8 cellular contexts compared by ENCODE assay signal in genomic region chr1:109113787-109114568, GRCh38. TPM values are rescaled to one million over a fixed set of nuclear protein-coding genes. Genes with fewer than 3 reads are reported as not detected.
A peak's percentile ranks its signal among the peaks of the same experiment; 100 is the strongest.
DNase-seq lines count a peak whose midpoint lies in the region; ATAC-seq, FAIRE-seq and TF ChIP-seq lines count a peak whose summit lies in the region.

A gene with protein sequence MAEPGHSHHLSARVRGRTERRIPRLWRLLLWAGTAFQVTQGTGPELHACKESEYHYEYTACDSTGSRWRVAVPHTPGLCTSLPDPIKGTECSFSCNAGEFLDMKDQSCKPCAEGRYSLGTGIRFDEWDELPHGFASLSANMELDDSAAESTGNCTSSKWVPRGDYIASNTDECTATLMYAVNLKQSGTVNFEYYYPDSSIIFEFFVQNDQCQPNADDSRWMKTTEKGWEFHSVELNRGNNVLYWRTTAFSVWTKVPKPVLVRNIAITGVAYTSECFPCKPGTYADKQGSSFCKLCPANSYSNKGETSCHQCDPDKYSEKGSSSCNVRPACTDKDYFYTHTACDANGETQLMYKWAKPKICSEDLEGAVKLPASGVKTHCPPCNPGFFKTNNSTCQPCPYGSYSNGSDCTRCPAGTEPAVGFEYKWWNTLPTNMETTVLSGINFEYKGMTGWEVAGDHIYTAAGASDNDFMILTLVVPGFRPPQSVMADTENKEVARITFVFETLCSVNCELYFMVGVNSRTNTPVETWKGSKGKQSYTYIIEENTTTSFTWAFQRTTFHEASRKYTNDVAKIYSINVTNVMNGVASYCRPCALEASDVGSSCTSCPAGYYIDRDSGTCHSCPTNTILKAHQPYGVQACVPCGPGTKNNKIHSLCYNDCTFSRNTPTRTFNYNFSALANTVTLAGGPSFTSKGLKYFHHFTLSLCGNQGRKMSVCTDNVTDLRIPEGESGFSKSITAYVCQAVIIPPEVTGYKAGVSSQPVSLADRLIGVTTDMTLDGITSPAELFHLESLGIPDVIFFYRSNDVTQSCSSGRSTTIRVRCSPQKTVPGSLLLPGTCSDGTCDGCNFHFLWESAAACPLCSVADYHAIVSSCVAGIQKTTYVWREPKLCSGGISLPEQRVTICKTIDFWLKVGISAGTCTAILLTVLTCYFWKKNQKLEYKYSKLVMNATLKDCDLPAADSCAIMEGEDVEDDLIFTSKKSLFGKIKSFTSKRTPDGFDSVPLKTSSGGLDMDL (plus strand): TSS chr1:109114115. CDS start chr1:109114184, 69 bp downstream.

- no peak for TF ChIP-seq POLR2A in A549 (IDR thresholded peaks at IDR 0.05; ENCODE audit: low read length)

- H3K4me3 ChIP-seq in A549 (peak within 1 kb of the TSS; percentile 37), mammary epithelial cell (replicated peaks in 1 of 3; ENCODE audit: insufficient read depth in 1 of 3, low read depth in 2 of 3, low read length in 3 of 3) (peak within 1 kb of the TSS in 2 of 3 experiments; percentile 11 to 39)

- ATAC-seq in A549 (no peak), GM19351 (IDR thresholded peaks at IDR 0.05; ENCODE audit: unreplicated experiment) (peak; percentile 64)

- H3K9me3 ChIP-seq in A549 (no peaks in the 10 kb centered on the region), mammary epithelial cell (replicated peaks; ENCODE audit: insufficient read depth, low read length) (no peaks in the 10 kb centered on the region)

- in situ Hi-C loops in mammary epithelial cell (cut with MboI; ENCODE audit: low sequenced_read_pairs in 2 of 2) = no loop called here

- CTCF ChIA-PET in A549 (lab: Yijun Ruan, JAX) (interaction anchor here (1.4 to 3.4 kb wide), 3 partner anchors 11 to 98 kb away, joined by 3 to 16 read pairs (median 15); no protein-coding TSS in a partner anchor), mammary epithelial cell (lab: Charles Lee; ENCODE audit: low non-redundant PET) (interaction anchor here (0.6 to 0.9 kb wide), 2 partner anchors 119 to 495 kb away, joined by 3 to 4 read pairs; no protein-coding TSS in a partner anchor)

- BruUV-seq in mammary epithelial cell (replicated peaks; lab: Mats Ljungman, UMichigan) = no TSS peak

- H4K20me1 ChIP-seq in mammary epithelial cell (ENCODE audit: insufficient read depth, low read length) = no peaks in the 10 kb centered on the region

- H3K27me3 ChIP-seq in mammary epithelial cell (ENCODE audit: insufficient read depth, low read length) = peaks cover 2% of the 10 kb centered on the region
- H3K27me3 ChIP-seq in layer of hippocampus (ENCODE audit: control insufficient read depth, insufficient read depth, low read length) = no peaks in the 10 kb centered on the region

- POLR2A ChIA-PET in A549 (lab: Yijun Ruan, JAX) = no interaction called here

- dilution Hi-C loops in mammary epithelial cell (cut with HindIII; ENCODE audit: low sequenced_read_pairs) = no loop called here

- 84% methylated on average over 22 of the region's 56 CpGs for WGBS in A549 (ENCODE audit: missing lambda C conversion rate)
- WGBS in mammary epithelial cell (ENCODE audit: low coverage, missing lambda C conversion rate) = 13% methylated on average over 24 of the region's 56 CpGs

- intact Hi-C loops in mammary epithelial cell (cut with micrococcal nuclease) = loop anchor here (2.0 to 10.0 kb wide), 6 partner anchors 167 to 422 kb away; partner anchors contain the start of genes PRPF38B and SORT1

- H3K27ac ChIP-seq in A549 (peak within 1 kb of the TSS in 1 of 2 experiments; percentile 71; a peak in 2 of 6 replicates), mammary epithelial cell (ENCODE audit: insufficient read depth, low read depth, low read length) (no peak within 1 kb of the TSS), layer of hippocampus (ENCODE audit: low read depth, low read length) (peak within 1 kb of the TSS; percentile 31)

- H3K36me3 ChIP-seq in mammary epithelial cell (ENCODE audit: insufficient read depth, low read length) = no peaks in the 10 kb centered on the region

- no peak for TF ChIP-seq EP300 in A549 (IDR thresholded peaks at IDR 0.05)

- TF ChIP-seq CTCF in A549 (IDR thresholded peaks at IDR 0.05) = no peak
- no peak for TF ChIP-seq CTCF in mammary epithelial cell (conservative IDR thresholded peaks at IDR 0.05 in 1 of 2, IDR thresholded peaks at IDR 0.05 in 1 of 2; ENCODE audit: extremely low read depth in 1 of 2, insufficient read depth in 1 of 2, low read depth in 1 of 2, low read length in 2 of 2)

- TF ChIP-seq RAD21 in A549 (conservative IDR thresholded peaks at IDR 0.05 in 1 of 2, IDR thresholded peaks at IDR 0.05 in 1 of 2) = no peak

- DNase-seq in A549 (ENCODE audit: low read depth in 1 of 2, low spot score in 1 of 2) = no peak
- peak; percentile 74 for DNase-seq in NCI-H1092 (lab: John Stamatoyannopoulos, UW)
- peak; percentile 72 for DNase-seq in activated CD4-positive, CD25-positive, alpha-beta regulatory T cell treated with anti-CD3 and anti-CD28 coated beads, Interleukin-2, amount 50 U/mL, for 16 hours (ENCODE audit: low read depth, low spot score)
- peak; percentile 66 for DNase-seq in mammary epithelial cell
- peak; percentile 41 to 75 (median 58) for DNase-seq in stimulated activated CD4-positive, alpha-beta T cell treated with anti-CD3 and anti-CD28 coated beads, Interleukin-1b, Interleukin-23, amount 100 ng/mL, for 24 hours (ENCODE audit: low read depth in 4 of 4, low spot score in 1 of 4)
- DNase-seq in H4 (ENCODE audit: low spot score) = no peak

- no peak for FAIRE-seq in A549 (lab: Jason Lieb, UNC)

- H2AFZ ChIP-seq in mammary epithelial cell (ENCODE audit: low read depth, low read length) = peak within 1 kb of the TSS; percentile 53

- peak within 1 kb of the TSS; percentile 97 for H3K4me2 ChIP-seq in A549
- peak within 1 kb of the TSS; percentile 71 for H3K4me2 ChIP-seq in mammary epithelial cell (ENCODE audit: insufficient read depth, low read depth, low read length)

- H3K4me1 ChIP-seq in A549 (peaks cover 17% of the 10 kb centered on the region; the same call in 2 of the 3 replicates), mammary epithelial cell (ENCODE audit: insufficient read depth, low read length) (peaks cover 12% of the 10 kb centered on the region)

- no peak within 1 kb of the TSS for H3K9ac ChIP-seq in mammary epithelial cell (ENCODE audit: insufficient read depth, low read length)

- no peaks in the 10 kb centered on the region for H3K79me2 ChIP-seq in mammary epithelial cell (ENCODE audit: insufficient read depth, low read length)

TF ChIP-seq in A549, 52 proteins besides CTCF, POLR2A, EP300 and RAD21 (continues in another document):
- no peak for TF ChIP-seq FOSL2 (IDR thresholded peaks at IDR 0.05)
- no peak for TF ChIP-seq FOSL2 (CRISPR knock-in tag; IDR thresholded peaks at IDR 0.05)
- no peak for TF ChIP-seq CBX2 (IDR thresholded peaks at IDR 0.05; ENCODE audit: borderline replicate concordance, low read depth)
- TF ChIP-seq MAZ (IDR thresholded peaks at IDR 0.05; ENCODE audit: borderline replicate concordance, low read depth, low read length) = no peak
- TF ChIP-seq, protein P1, sequence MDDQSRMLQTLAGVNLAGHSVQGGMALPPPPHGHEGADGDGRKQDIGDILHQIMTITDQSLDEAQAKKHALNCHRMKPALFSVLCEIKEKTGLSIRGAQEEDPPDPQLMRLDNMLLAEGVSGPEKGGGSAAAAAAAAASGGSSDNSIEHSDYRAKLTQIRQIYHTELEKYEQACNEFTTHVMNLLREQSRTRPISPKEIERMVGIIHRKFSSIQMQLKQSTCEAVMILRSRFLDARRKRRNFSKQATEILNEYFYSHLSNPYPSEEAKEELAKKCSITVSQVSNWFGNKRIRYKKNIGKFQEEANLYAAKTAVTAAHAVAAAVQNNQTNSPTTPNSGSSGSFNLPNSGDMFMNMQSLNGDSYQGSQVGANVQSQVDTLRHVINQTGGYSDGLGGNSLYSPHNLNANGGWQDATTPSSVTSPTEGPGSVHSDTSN (IDR thresholded peaks at IDR 0.05) = no peak
- TF ChIP-seq, protein P2, sequence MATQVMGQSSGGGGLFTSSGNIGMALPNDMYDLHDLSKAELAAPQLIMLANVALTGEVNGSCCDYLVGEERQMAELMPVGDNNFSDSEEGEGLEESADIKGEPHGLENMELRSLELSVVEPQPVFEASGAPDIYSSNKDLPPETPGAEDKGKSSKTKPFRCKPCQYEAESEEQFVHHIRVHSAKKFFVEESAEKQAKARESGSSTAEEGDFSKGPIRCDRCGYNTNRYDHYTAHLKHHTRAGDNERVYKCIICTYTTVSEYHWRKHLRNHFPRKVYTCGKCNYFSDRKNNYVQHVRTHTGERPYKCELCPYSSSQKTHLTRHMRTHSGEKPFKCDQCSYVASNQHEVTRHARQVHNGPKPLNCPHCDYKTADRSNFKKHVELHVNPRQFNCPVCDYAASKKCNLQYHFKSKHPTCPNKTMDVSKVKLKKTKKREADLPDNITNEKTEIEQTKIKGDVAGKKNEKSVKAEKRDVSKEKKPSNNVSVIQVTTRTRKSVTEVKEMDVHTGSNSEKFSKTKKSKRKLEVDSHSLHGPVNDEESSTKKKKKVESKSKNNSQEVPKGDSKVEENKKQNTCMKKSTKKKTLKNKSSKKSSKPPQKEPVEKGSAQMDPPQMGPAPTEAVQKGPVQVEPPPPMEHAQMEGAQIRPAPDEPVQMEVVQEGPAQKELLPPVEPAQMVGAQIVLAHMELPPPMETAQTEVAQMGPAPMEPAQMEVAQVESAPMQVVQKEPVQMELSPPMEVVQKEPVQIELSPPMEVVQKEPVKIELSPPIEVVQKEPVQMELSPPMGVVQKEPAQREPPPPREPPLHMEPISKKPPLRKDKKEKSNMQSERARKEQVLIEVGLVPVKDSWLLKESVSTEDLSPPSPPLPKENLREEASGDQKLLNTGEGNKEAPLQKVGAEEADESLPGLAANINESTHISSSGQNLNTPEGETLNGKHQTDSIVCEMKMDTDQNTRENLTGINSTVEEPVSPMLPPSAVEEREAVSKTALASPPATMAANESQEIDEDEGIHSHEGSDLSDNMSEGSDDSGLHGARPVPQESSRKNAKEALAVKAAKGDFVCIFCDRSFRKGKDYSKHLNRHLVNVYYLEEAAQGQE (IDR thresholded peaks at IDR 0.05) = no peak
- no peak for TF ChIP-seq ZNF302 (CRISPR knock-in tag; IDR thresholded peaks at IDR 0.05)
- no peak for TF ChIP-seq NR3C1 (IDR thresholded peaks at IDR 0.05)
- TF ChIP-seq EHMT2 (IDR thresholded peaks at IDR 0.05; ENCODE audit: low read depth) = no peak
- no peak for TF ChIP-seq ZFP36 (IDR thresholded peaks at IDR 0.05; ENCODE audit: borderline replicate concordance, partially characterized antibody)
- TF ChIP-seq CHD2 (IDR thresholded peaks at IDR 0.05; ENCODE audit: low read length, partially characterized antibody) = no peak
- no peak for TF ChIP-seq HOXA7 (CRISPR knock-in tag; IDR thresholded peaks at IDR 0.05)

RNA-seq across cellular contexts. Expression of the gene that starts here (rescaled TPM):
- polyA plus RNA-seq in A549 (2011; rRNA removed) (0.56 and 0.69 TPM in 2 replicates), A549 (2017; fragmentation: RNase III; extraction: RNeasy Plus Mini Kit Qiagen cat#74134 plus additional on column Dnase treatment) (0.37 to 0.96 TPM (median 0.52 TPM) in 3 replicates), mammary epithelial cell (0.95 TPM)
- 0.32 and 0.35 TPM in 2 replicates for polyA plus RNA-seq in A549 (2012; cell fraction: cytosol; rRNA removed)
- 0.44 and 0.61 TPM in 2 replicates for polyA plus RNA-seq in A549 (2012; cell fraction: nucleus; rRNA removed)
- 1.0 TPM in 2 replicates for polyA minus RNA-seq in A549 (2011; rRNA and poly(A)+ RNA removed)
- total RNA-seq in mammary epithelial cell = 1 to 10 TPM in 1 of 2 donors, under 1 TPM in 1; 0.67 to 1.1 TPM
- polyA minus RNA-seq in mammary epithelial cell = not detected
- 1.1 TPM in 2 replicates for total RNA-seq in H4 (2014; rRNA removed; shearing (Covaris generic))

Comparison
In these comparisons a context has a peak if more than half of its experiments do, and no peak if none do; other contexts are left out.
1. DNase-seq: peak in NCI-H1092 (single experiment), activated CD4-positive, CD25-positive, alpha-beta regulatory T cell treated with anti-CD3 and anti-CD28 coated beads, Interleukin-2, amount 50 U/mL, for 16 hours (single experiment), mammary epithelial cell (single experiment) and stimulated activated CD4-positive, alpha-beta T cell treated with anti-CD3 and anti-CD28 coated beads, Interleukin-1b, Interleukin-23, amount 100 ng/mL, for 24 hours (4 of 4); none in A549 (0 of 2) and H4 (single experiment).